ENCODE assay signal across 24 cellular contexts in the genomic region with DNA sequence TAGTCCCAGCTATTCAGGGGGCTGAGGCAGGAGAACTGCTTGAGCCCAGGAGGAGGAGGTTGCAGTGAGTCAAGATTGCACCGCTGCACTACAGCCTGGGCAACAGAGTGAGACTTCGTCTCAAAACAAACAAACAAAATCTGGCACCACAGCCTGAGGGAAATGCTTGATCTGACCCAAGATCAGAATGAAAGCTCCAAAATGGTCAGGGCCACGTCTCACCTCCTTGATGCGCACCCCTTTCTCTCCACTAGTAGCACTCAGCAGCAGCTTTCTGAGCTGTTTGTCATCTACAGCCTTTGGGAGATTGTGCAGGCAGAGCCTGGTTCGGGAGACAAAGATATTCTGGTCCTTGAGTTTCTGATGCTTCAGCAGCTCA. TPM values are rescaled to one million over a fixed set of nuclear protein-coding genes. Genes with fewer than 3 reads are reported as not detected.
A peak's percentile ranks its signal among the peaks of the same experiment; 100 is the strongest.
DNase-seq lines count a peak whose midpoint lies in the region; ATAC-seq and TF ChIP-seq lines count a peak whose summit lies in the region.
"Had no signal": no experiment of that assay in that cellular context is flagged by ENCODE, and none has a peak within 500 bp of the region (broad histone marks: within the 10 kb centered on the region; RNA-seq: fewer than 3 reads in every experiment).

No MANE protein-coding gene starts in this region.

- H3K36me3 ChIP-seq in Loucy (ENCODE audit: insufficient read depth, low read length) (peaks cover 57% of the 10 kb centered on the region), spleen (peaks cover 14 to 98% (median 87%) of the 10 kb centered on the region in 6 donors)

- intact Hi-C loops in spleen (cut with DNase I; ENCODE audit: low total_unique reads), result no loop called here

- DNase-seq in activated CD8-positive, alpha-beta memory T cell treated with anti-CD3 and anti-CD28 coated beads, Interleukin-2, amount 10 ng/mL, durations not matched to agents 7 days and 5 days, result peak; percentile 64
- no peak for DNase-seq in activated CD8-positive, alpha-beta memory T cell treated with anti-CD3 and anti-CD28 coated beads, Interleukin-2, amount 50 U/mL, for 48 hours
- DNase-seq in activated naive CD8-positive, alpha-beta T cell treated with anti-CD3 and anti-CD28 coated beads, Interleukin-2, amount 50 U/mL, for 24 hours, result no peak
- DNase-seq in spleen (no peak), SW 1271 (lab: John Stamatoyannopoulos, UW) (no peak), NCI-H146 (lab: John Stamatoyannopoulos, UW) (no peak)
- DNase-seq: C1 segment of cervical spinal cord; caudate nucleus; foreskin melanocyte; left lung; NCI-H1417; NCI-H2107; NCI-H446 treated with DMSO at 0.1 percent for 48 hours; Peyer's patch; right cardiac atrium; SJCRH30; stimulated activated CD4-positive, alpha-beta T cell treated with anti-CD3 and anti-CD28 coated beads, Interleukin-12 subunit alpha, Interleukin-12 subunit beta, amount 100 ng/mL, for 4 hours had no signal

- no peak for TF ChIP-seq POLR2A in spleen (IDR thresholded peaks at IDR 0.05)

- ATAC-seq in activated CD8-positive, alpha-beta memory T cell treated with anti-CD3 and anti-CD28 coated beads, Interleukin-2, amount 10 ng/mL, durations not matched to agents 7 days and 5 days, result peak; percentile 59
- no peak for ATAC-seq in activated naive CD8-positive, alpha-beta T cell treated with anti-CD3 and anti-CD28 coated beads, Interleukin-2, amount 50 U/mL, for 24 hours
- ATAC-seq in GM21515 (IDR thresholded peaks at IDR 0.05; ENCODE audit: unreplicated experiment), result no peak
- ATAC-seq: HepG2, left lung, right cardiac atrium had no signal

- peak overlapping the region; percentile 99 for H3K27ac Mint-ChIP-seq in activated CD8-positive, alpha-beta memory T cell treated with anti-CD3 and anti-CD28 coated beads, Interleukin-2, amount 10 ng/mL, durations not matched to agents 7 days and 5 days
- peak overlapping the region; percentile 55 for H3K27ac Mint-ChIP-seq in activated naive CD8-positive, alpha-beta T cell treated with anti-CD3 and anti-CD28 coated beads, Interleukin-2, amount 50 U/mL, for 24 hours
- H3K27ac Mint-ChIP-seq: mesothelial cell of epicardium, type B pancreatic cell had no signal

- H3K36me3 Mint-ChIP-seq in activated CD8-positive, alpha-beta memory T cell treated with anti-CD3 and anti-CD28 coated beads, Interleukin-2, amount 10 ng/mL, durations not matched to agents 7 days and 5 days, result peaks cover 55% of the 10 kb centered on the region
- H3K36me3 Mint-ChIP-seq in activated naive CD8-positive, alpha-beta T cell treated with anti-CD3 and anti-CD28 coated beads, Interleukin-2, amount 50 U/mL, for 24 hours (ENCODE audit: low read depth), result peaks cover 67% of the 10 kb centered on the region

- peaks cover 60% of the 10 kb centered on the region for H3K4me1 ChIP-seq in Loucy (ENCODE audit: insufficient read depth, low read length, poor library complexity, severe bottlenecking)
- H3K4me1 ChIP-seq in spleen, result peaks cover 4 to 55% (median 31%) of the 10 kb centered on the region in 6 donors
- H3K4me1 ChIP-seq: left lung, parathyroid adenoma, Peyer's patch, SJCRH30 had no signal

- no peak overlapping the region for H2AFZ ChIP-seq in Loucy (ENCODE audit: low read length)
- H2AFZ ChIP-seq: hepatocyte, parathyroid adenoma had no signal

- 59 to 85% (median 79%) methylated on average over 4 to 5 of the region's 5 CpGs for WGBS in spleen, 5 donors

- H3K9me2 ChIP-seq in Loucy (replicated peaks; ENCODE audit: low read depth, low read length), result no peaks in the 10 kb centered on the region

- H3K9me3 Mint-ChIP-seq in activated CD8-positive, alpha-beta memory T cell treated with anti-CD3 and anti-CD28 coated beads, Interleukin-2, amount 10 ng/mL, durations not matched to agents 7 days and 5 days (ENCODE audit: low read depth), result no peaks in the 10 kb centered on the region
- H3K9me3 Mint-ChIP-seq in activated naive CD8-positive, alpha-beta T cell treated with anti-CD3 and anti-CD28 coated beads, Interleukin-2, amount 50 U/mL, for 24 hours, result no peaks in the 10 kb centered on the region
- H3K9me3 Mint-ChIP-seq: mesothelial cell of epicardium, type B pancreatic cell had no signal

- peak overlapping the region; percentile 60 for H3K4me3 Mint-ChIP-seq in activated CD8-positive, alpha-beta memory T cell treated with anti-CD3 and anti-CD28 coated beads, Interleukin-2, amount 10 ng/mL, durations not matched to agents 7 days and 5 days
- no peak overlapping the region for H3K4me3 Mint-ChIP-seq in activated naive CD8-positive, alpha-beta T cell treated with anti-CD3 and anti-CD28 coated beads, Interleukin-2, amount 50 U/mL, for 24 hours
- H3K4me3 Mint-ChIP-seq: mesothelial cell of epicardium, type B pancreatic cell had no signal

- peaks cover 43% of the 10 kb centered on the region for H3K4me1 Mint-ChIP-seq in activated CD8-positive, alpha-beta memory T cell treated with anti-CD3 and anti-CD28 coated beads, Interleukin-2, amount 10 ng/mL, durations not matched to agents 7 days and 5 days
- peaks cover 28% of the 10 kb centered on the region for H3K4me1 Mint-ChIP-seq in activated naive CD8-positive, alpha-beta T cell treated with anti-CD3 and anti-CD28 coated beads, Interleukin-2, amount 50 U/mL, for 24 hours
- H3K4me1 Mint-ChIP-seq: mesothelial cell of epicardium had no signal

- peaks cover 18% of the 10 kb centered on the region for H3F3A ChIP-seq in Loucy (ENCODE audit: low read depth)

- TF ChIP-seq CTCF in Loucy (conservative IDR thresholded peaks at IDR 0.05; ENCODE audit: low read length) (no peak), spleen (IDR thresholded peaks at IDR 0.05 in 8 of 11, conservative IDR thresholded peaks at IDR 0.05 in 3 of 11) (no peak)

- peak overlapping the region; percentile 75 for H3K4me2 ChIP-seq in Loucy (ENCODE audit: low read depth, low read length, poor library complexity, severe bottlenecking)
- H3K4me2 ChIP-seq: hepatocyte had no signal

- peak overlapping the region in 5 of 8 donors; percentile 21 to 77 (median 67) for H3K27ac ChIP-seq in spleen
- H3K27ac ChIP-seq: hepatocyte, left lung, parathyroid adenoma, SJCRH30 had no signal

- H3K4me3 ChIP-seq in Loucy (ENCODE audit: low read length, poor library complexity, severe bottlenecking) (peak overlapping the region; percentile 53), spleen (no peak overlapping the region)
- H3K4me3 ChIP-seq: hepatocyte, left lung, Peyer's patch, SJCRH30 had no signal

- H3K79me2 ChIP-seq in Loucy (ENCODE audit: insufficient read depth, low read length), result peaks cover 20% of the 10 kb centered on the region
- H3K79me2 ChIP-seq: hepatocyte, parathyroid adenoma had no signal

- H3K9ac ChIP-seq in Loucy (ENCODE audit: low read depth, low read length, poor library complexity, severe bottlenecking), result peak overlapping the region; percentile 87
- H3K9ac ChIP-seq: parathyroid adenoma had no signal

- H3K27me3 ChIP-seq in Loucy (ENCODE audit: insufficient read depth, low read length, poor library complexity, severe bottlenecking) (no peaks in the 10 kb centered on the region), spleen (replicated peaks in 1 of 7) (no peaks in the 10 kb centered on the region)
- H3K27me3 ChIP-seq: hepatocyte, left lung, Peyer's patch, SJCRH30 had no signal

- H3K9me3 ChIP-seq in Loucy (ENCODE audit: insufficient read depth, low read depth, low read length) (no peaks in the 10 kb centered on the region), spleen (no peaks in the 10 kb centered on the region)
- H3K9me3 ChIP-seq: left lung, Peyer's patch, SJCRH30 had no signal

- no peaks in the 10 kb centered on the region for H3K27me3 Mint-ChIP-seq in activated CD8-positive, alpha-beta memory T cell treated with anti-CD3 and anti-CD28 coated beads, Interleukin-2, amount 10 ng/mL, durations not matched to agents 7 days and 5 days
- H3K27me3 Mint-ChIP-seq in activated naive CD8-positive, alpha-beta T cell treated with anti-CD3 and anti-CD28 coated beads, Interleukin-2, amount 50 U/mL, for 24 hours, result no peaks in the 10 kb centered on the region
- H3K27me3 Mint-ChIP-seq: type B pancreatic cell had no signal

- CTCF ChIA-PET in activated CD8-positive, alpha-beta memory T cell treated with anti-CD3 and anti-CD28 coated beads, Interleukin-2, amount 10 ng/mL, durations not matched to agents 7 days and 5 days (lab: Charles Lee), result interaction anchor here (1.0 to 4.7 kb wide), 12 partner anchors 7 to 321 kb away, joined by 3 to 23 read pairs (median 7); partner anchors contain the start of gene RBM28

- no peaks in the 10 kb centered on the region for H4K20me1 ChIP-seq in Loucy (ENCODE audit: insufficient read depth, low read length, poor library complexity, severe bottlenecking)

RNA-seq across cellular contexts. Expression of gene RBM28, which starts 22.7 kb away (rescaled TPM):
- total RNA-seq in activated CD8-positive, alpha-beta memory T cell treated with anti-CD3 and anti-CD28 coated beads, Interleukin-2, amount 10 ng/mL, durations not matched to agents 7 days and 5 days, result 10 to 100 TPM; 52.6 to 53.6 TPM
- 10 to 100 TPM; 23.8 to 45.8 (median 34.9) TPM for total RNA-seq in spleen
- polyA plus RNA-seq in spleen, result 10 to 100 TPM; 11.0 to 21.0 (median 19.4) TPM

RNA-seq across cellular contexts. Expression of gene PRRT4, which starts 40.5 kb away (rescaled TPM):
- under 1 TPM in 1 of 2 experiments, not detected in 1; 0.18 TPM for total RNA-seq in activated CD8-positive, alpha-beta memory T cell treated with anti-CD3 and anti-CD28 coated beads, Interleukin-2, amount 10 ng/mL, durations not matched to agents 7 days and 5 days
- 1 to 10 TPM in 3 of 7 donors, under 1 TPM in 3, not detected in 1; 0.38 to 5.4 (median 0.93) TPM for total RNA-seq in spleen
- polyA plus RNA-seq in spleen, result under 1 TPM; 0.14 to 0.45 (median 0.28) TPM
- total RNA-seq: HepG2 had no signal
- polyA plus RNA-seq: HepG2 had no signal
